Comparison of ENCODE assay signal across 21 cellular contexts in the genomic region with DNA sequence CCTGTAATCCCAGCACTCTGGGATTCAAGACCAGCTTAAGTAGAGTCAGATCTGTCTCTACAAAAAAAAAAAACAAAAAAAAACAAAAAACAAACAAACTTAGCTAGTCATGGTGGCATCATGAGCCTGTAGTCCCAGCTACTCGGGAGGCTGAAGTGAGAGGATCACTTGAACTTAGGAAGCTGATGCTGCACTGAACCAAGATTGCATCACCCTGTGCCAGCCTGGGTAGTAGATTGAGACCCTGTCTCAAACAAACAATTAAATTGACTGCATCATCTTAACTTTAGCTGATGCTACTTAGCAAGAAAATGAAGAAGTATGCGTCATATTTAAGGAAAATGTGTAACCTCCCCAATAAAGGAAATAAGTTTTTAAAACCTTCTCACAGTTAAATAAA.
"Had no signal": no experiment of that assay in that cellular context is flagged by ENCODE, and none has a peak within 500 bp of the region (broad histone marks: within the 10 kb centered on the region; RNA-seq: fewer than 3 reads in every experiment).

No MANE protein-coding gene starts in this region.

- FAIRE-seq: islet of Langerhans had no signal

- H3K4me3 ChIP-seq: ascending aorta, ovary, smooth muscle cell, stomach, thoracic aorta, upper lobe of left lung had no signal

- H3K36me3 ChIP-seq: ascending aorta, ovary, stomach, thoracic aorta, upper lobe of left lung had no signal

- H3K27ac ChIP-seq: ascending aorta, ovary, stomach, thoracic aorta, upper lobe of left lung had no signal

- ATAC-seq: activated T-cell treated with anti-CD3 and anti-CD28 coated beads, Interleukin-2, amount 50 U/mL, for 72 hours; esophagus mucosa; left cardiac atrium; naive thymus-derived CD8-positive, alpha-beta T cell; sciatic nerve; stimulated activated effector memory CD8-positive, alpha-beta T cell treated with anti-CD3 and anti-CD28 coated beads, Interleukin-12 subunit alpha, Interleukin-12 subunit beta, amount 100 ng/mL, for 72 hours had no signal

- H3K27me3 ChIP-seq: ascending aorta, ovary, stomach, upper lobe of left lung had no signal

- DNase-seq: activated CD4-positive, alpha-beta T cell treated with anti-CD3 and anti-CD28 coated beads for 1 hour; activated CD4-positive, alpha-beta T cell treated with anti-CD3 and anti-CD28 coated beads, Interleukin-2, amount 50 U/mL, for 4 hours; activated effector memory CD4-positive, alpha-beta T cell treated with anti-CD3 and anti-CD28 coated beads, Interleukin-2, amount 50 U/mL, for 16 hours; activated naive CD4-positive, alpha-beta T cell treated with anti-CD3 and anti-CD28 coated beads, Interleukin-2, amount 50 U/mL, for 16 hours; activated T-cell treated with anti-CD3 and anti-CD28 coated beads, Interleukin-2, amount 50 U/mL, for 72 hours; cortex of kidney; left cardiac atrium; mesenchymal stem cell; naive thymus-derived CD8-positive, alpha-beta T cell; ovary; stimulated activated CD4-positive, alpha-beta T cell treated with anti-CD3 and anti-CD28 coated beads, Interleukin-4, amount 100 ng/mL, for 24 hours; stomach; T1000; upper lobe of left lung had no signal

- H3K4me2 ChIP-seq: smooth muscle cell had no signal

- H3K4me1 ChIP-seq: ascending aorta, stomach, upper lobe of left lung had no signal

- H3K9me3 ChIP-seq: ascending aorta, ovary, stomach, thoracic aorta, upper lobe of left lung had no signal
